Comparison of ENCODE assay signal across 8 cellular contexts in the genomic region with DNA sequence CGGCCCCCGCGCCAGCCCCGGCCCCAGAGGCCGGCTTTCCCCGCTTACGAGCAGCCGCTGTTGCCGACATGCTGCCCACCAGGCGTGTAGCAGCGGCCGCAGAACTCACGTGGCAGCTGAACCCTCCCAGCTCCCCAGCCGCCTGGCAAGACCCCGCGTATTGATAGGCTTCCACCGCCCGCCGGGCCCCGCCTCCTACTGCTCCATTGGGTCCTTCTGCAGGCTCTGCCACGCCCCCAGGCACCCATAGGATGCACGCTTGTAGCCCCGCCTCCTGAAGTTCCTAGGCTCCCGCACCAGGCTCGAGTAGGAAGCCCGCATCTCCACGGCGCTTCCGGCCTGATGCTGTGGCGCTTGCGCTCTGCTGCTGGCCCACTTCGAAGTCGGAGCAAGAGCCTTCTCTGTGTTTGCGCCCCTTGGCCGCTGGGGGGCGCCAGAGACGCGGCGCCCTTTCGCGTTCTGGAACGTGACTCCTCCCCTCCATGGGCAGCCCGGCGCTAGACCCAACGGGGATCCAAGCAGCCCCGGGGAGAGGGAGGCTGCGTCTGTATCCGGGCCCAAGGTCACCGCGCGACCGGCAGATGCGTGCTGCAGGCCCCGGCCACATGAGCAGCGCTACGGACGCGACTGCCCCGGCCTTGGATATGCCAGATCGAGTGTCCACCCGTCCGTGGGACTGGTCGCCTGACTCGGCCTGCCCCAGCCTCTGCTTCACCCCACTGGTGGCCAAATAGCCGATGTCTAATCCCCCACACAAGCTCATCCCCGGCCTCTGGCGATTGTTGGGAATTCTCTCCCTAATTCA. TPM values are rescaled to one million over a fixed set of nuclear protein-coding genes. Genes with fewer than 3 reads are reported as not detected.
A peak's percentile ranks its signal among the peaks of the same experiment; 100 is the strongest.
DNase-seq lines count a peak whose midpoint lies in the region; ATAC-seq, FAIRE-seq and TF ChIP-seq lines count a peak whose summit lies in the region.

Gene PARP3 (plus strand): TSS at position 566 of the 805 bp plus-strand sequence. CDS start 993 bp downstream, outside the sequence.
A gene with protein sequence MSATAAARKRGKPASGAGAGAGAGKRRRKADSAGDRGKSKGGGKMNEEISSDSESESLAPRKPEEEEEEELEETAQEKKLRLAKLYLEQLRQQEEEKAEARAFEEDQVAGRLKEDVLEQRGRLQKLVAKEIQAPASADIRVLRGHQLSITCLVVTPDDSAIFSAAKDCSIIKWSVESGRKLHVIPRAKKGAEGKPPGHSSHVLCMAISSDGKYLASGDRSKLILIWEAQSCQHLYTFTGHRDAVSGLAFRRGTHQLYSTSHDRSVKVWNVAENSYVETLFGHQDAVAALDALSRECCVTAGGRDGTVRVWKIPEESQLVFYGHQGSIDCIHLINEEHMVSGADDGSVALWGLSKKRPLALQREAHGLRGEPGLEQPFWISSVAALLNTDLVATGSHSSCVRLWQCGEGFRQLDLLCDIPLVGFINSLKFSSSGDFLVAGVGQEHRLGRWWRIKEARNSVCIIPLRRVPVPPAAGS (minus strand): TSS at position 107 of the 805 bp plus-strand sequence. CDS start 37 bp downstream, at position 70.

- TF ChIP-seq CTCF in VCaP (conservative IDR thresholded peaks at IDR 0.05) (peak; percentile 100), mammary epithelial cell (conservative IDR thresholded peaks at IDR 0.05 in 1 of 2, IDR thresholded peaks at IDR 0.05 in 1 of 2; ENCODE audit: extremely low read depth in 1 of 2, insufficient read depth in 1 of 2, low read depth in 1 of 2, low read length in 2 of 2) (peak; percentile 98 to 100)

- intact Hi-C loops in mammary epithelial cell (cut with micrococcal nuclease), result loop anchor here (1.0 to 5.0 kb wide), 7 partner anchors 32 to 275 kb away; partner anchors contain the start of genes ABHD14B and RPL29

- CTCF ChIA-PET in mammary epithelial cell (lab: Charles Lee; ENCODE audit: low non-redundant PET), result interaction anchor here (0.6 to 1.6 kb wide), 6 partner anchors 12 to 72 kb away, joined by 3 to 7 read pairs (median 5); partner anchors contain the start of genes ABHD14B and PCBP4

- peaks cover 36% of the 10 kb centered on the region for H3K79me2 ChIP-seq in mammary epithelial cell (ENCODE audit: insufficient read depth, low read length)

- H3K36me3 ChIP-seq in mammary epithelial cell (ENCODE audit: insufficient read depth, low read length), result peaks cover 13% of the 10 kb centered on the region
- H3K36me3 ChIP-seq in iPS-20b (ENCODE audit: insufficient read depth, low read depth, low read length), result peaks cover 35% of the 10 kb centered on the region
- peaks cover 2 to 3% of the 10 kb centered on the region in 2 donors for H3K36me3 ChIP-seq in small intestine (ENCODE audit: control insufficient read depth in 2 of 2, insufficient read depth in 2 of 2, low read length in 2 of 2)

- H3K27me3 ChIP-seq in mammary epithelial cell (ENCODE audit: insufficient read depth, low read length) (no peaks in the 10 kb centered on the region), iPS-20b (ENCODE audit: insufficient read depth, low read length) (peaks cover 7% of the 10 kb centered on the region; the same call in 1 of the 2 replicates), small intestine (ENCODE audit: control insufficient read depth in 2 of 2, insufficient read depth in 2 of 2, low read length in 2 of 2) (no peaks in the 10 kb centered on the region)

- FAIRE-seq in small intestine (lab: Jason Lieb, UNC), result peak; percentile 96

- H3K4me1 ChIP-seq in mammary epithelial cell (ENCODE audit: insufficient read depth, low read length) (peaks cover 21% of the 10 kb centered on the region), iPS-20b (ENCODE audit: insufficient read depth, low read length) (no peaks in the 10 kb centered on the region), small intestine (ENCODE audit: control insufficient read depth in 2 of 2, insufficient read depth in 1 of 2, low read depth in 1 of 2, low read length in 1 of 2) (peaks cover 3 to 9% of the 10 kb centered on the region in 2 donors)

- peak within 1 kb of the TSS; percentile 70 for H3K9ac ChIP-seq in mammary epithelial cell (ENCODE audit: insufficient read depth, low read length)
- peak within 1 kb of the TSS; percentile 89 for H3K9ac ChIP-seq in iPS-20b (ENCODE audit: low read depth, low read length)

- in situ Hi-C loops in ACHN (cut with HindIII; ENCODE audit: low pct_ligation_motif_present, low pct_unique_long_range_greater_than_20kb, low sequenced_read_pairs), result no loop called here
- in situ Hi-C loops in mammary epithelial cell (cut with MboI; ENCODE audit: low sequenced_read_pairs in 2 of 2), result loop anchor here in 1 of 2 donors (5.0 kb wide), 1 partner anchor 105 kb away; no protein-coding TSS in a partner anchor

- H2AFZ ChIP-seq in mammary epithelial cell (ENCODE audit: low read depth, low read length), result peak within 1 kb of the TSS; percentile 85

- H4K20me1 ChIP-seq in mammary epithelial cell (ENCODE audit: insufficient read depth, low read length), result no peaks in the 10 kb centered on the region

- dilution Hi-C loops in mammary epithelial cell (cut with HindIII; ENCODE audit: low sequenced_read_pairs), result no loop called here

- H3K9me3 ChIP-seq in mammary epithelial cell (replicated peaks; ENCODE audit: insufficient read depth, low read length) (no peaks in the 10 kb centered on the region), iPS-20b (ENCODE audit: insufficient read depth, low read depth, low read length) (no peaks in the 10 kb centered on the region), small intestine (ENCODE audit: control insufficient read depth, low read depth) (no peaks in the 10 kb centered on the region)

- peak; percentile 89 for ATAC-seq in GM18867 (IDR thresholded peaks at IDR 0.05; ENCODE audit: unreplicated experiment)
- ATAC-seq in HG03108 (IDR thresholded peaks at IDR 0.05; ENCODE audit: unreplicated experiment), result peak; percentile 93

- BruUV-seq in mammary epithelial cell (replicated peaks; lab: Mats Ljungman, UMichigan), result no TSS peak

- WGBS in mammary epithelial cell (ENCODE audit: low coverage, missing lambda C conversion rate), result 2% methylated on average over 25 of the region's 67 CpGs
- WGBS in small intestine, 3 donors, result 1% methylated on average over 54 to 67 of the region's 67 CpGs

- DNase-seq in ACHN (peak; percentile 99), NCI-H2196 (lab: John Stamatoyannopoulos, UW; ENCODE audit: unreplicated experiment) (peak; percentile 95), mammary epithelial cell (peak; percentile 100), small intestine (peak; percentile 100)

- H3K4me3 ChIP-seq in mammary epithelial cell (replicated peaks in 1 of 3; ENCODE audit: insufficient read depth in 1 of 3, low read depth in 2 of 3, low read length in 3 of 3), result peak within 1 kb of the TSS; percentile 62 to 80 (median 73)
- H3K4me3 ChIP-seq in iPS-20b (ENCODE audit: low read length), result peak within 1 kb of the TSS; percentile 89
- H3K4me3 ChIP-seq in small intestine (ENCODE audit: low read depth in 1 of 2, low read length in 2 of 2), result peak within 1 kb of the TSS; percentile 67 to 68

- H3K27ac ChIP-seq in VCaP, result peak within 1 kb of the TSS; percentile 89
- peak within 1 kb of the TSS; percentile 38 for H3K27ac ChIP-seq in mammary epithelial cell (ENCODE audit: insufficient read depth, low read depth, low read length)
- H3K27ac ChIP-seq in iPS-20b (ENCODE audit: low read length), result no peak within 1 kb of the TSS
- H3K27ac ChIP-seq in small intestine (ENCODE audit: low read depth in 1 of 2, low read length in 1 of 2), result peak within 1 kb of the TSS; percentile 93 to 94

- H3K4me2 ChIP-seq in mammary epithelial cell (ENCODE audit: insufficient read depth, low read depth, low read length), result peak within 1 kb of the TSS; percentile 89

RNA-seq across cellular contexts. Expression of gene PARP3, which starts in this region (rescaled TPM):
- 10 to 100 TPM; 16.1 to 19.7 TPM for total RNA-seq in mammary epithelial cell
- 8.7 TPM for polyA plus RNA-seq in mammary epithelial cell
- 5.4 TPM for polyA minus RNA-seq in mammary epithelial cell
- polyA plus RNA-seq in small intestine, result 10 to 100 TPM; 32.8 to 59.5 (median 38.9) TPM

RNA-seq across cellular contexts. Expression of the second gene that starts in this region (rescaled TPM):
- 10 to 100 TPM; 22.3 to 44.5 TPM for total RNA-seq in mammary epithelial cell
- polyA plus RNA-seq in mammary epithelial cell (42.5 TPM), small intestine (10 to 100 TPM in 2 of 3 donors, 1 to 10 TPM in 1; 8.9 to 26.0 (median 14.6) TPM)
- 39.6 TPM for polyA minus RNA-seq in mammary epithelial cell
